In genomic region chr4:15349426-15349825, GRCh38 we compare ENCODE assay signal across 19 cellular contexts.
DNase-seq lines count a peak whose midpoint lies in the region; ATAC-seq and TF ChIP-seq lines count a peak whose summit lies in the region.
"Had no signal": no experiment of that assay in that cellular context is flagged by ENCODE, and none has a peak within 500 bp of the region (broad histone marks: within the 10 kb centered on the region; RNA-seq: fewer than 3 reads in every experiment).

No MANE protein-coding gene starts in this region.

- TF ChIP-seq CTCF in Loucy (conservative IDR thresholded peaks at IDR 0.05; ENCODE audit: low read length) (no peak), brain (conservative IDR thresholded peaks at IDR 0.05) (no peak), osteoblast (IDR thresholded peaks at IDR 0.05; ENCODE audit: extremely low read depth, low read depth, low read length) (no peak), HFFc6 (IDR thresholded peaks at IDR 0.05) (no peak)

- H3K4me1 ChIP-seq in Loucy (ENCODE audit: insufficient read depth, low read length, poor library complexity, severe bottlenecking) (peaks cover 20% of the 10 kb centered on the region), osteoblast (ENCODE audit: insufficient read depth, low read length) (no peaks in the 10 kb centered on the region)
- H3K4me1 ChIP-seq: right atrium auricular region had no signal

- H3K36me3 Mint-ChIP-seq in brain (no peaks in the 10 kb centered on the region), HFFc6 (ENCODE audit: low read depth) (no peaks in the 10 kb centered on the region)
- H3K36me3 Mint-ChIP-seq: activated naive CD4-positive, alpha-beta T cell treated with anti-CD3 and anti-CD28 coated beads, Interleukin-2, amount 50 U/mL, for 72 hours; stimulated activated effector memory CD8-positive, alpha-beta T cell treated with anti-CD3 and anti-CD28 coated beads, Interleukin-12 subunit alpha, Interleukin-12 subunit beta, amount 100 ng/mL, for 72 hours had no signal

- H3K27me3 Mint-ChIP-seq in brain = peaks cover 2% of the 10 kb centered on the region
- H3K27me3 Mint-ChIP-seq in HFFc6 (ENCODE audit: insufficient read depth) = peaks cover 36% of the 10 kb centered on the region

- H3F3A ChIP-seq in Loucy (ENCODE audit: low read depth) = no peaks in the 10 kb centered on the region; the same call in 1 of the 2 replicates

- no peaks in the 10 kb centered on the region for H3K79me2 ChIP-seq in Loucy (ENCODE audit: insufficient read depth, low read length)
- no peaks in the 10 kb centered on the region for H3K79me2 ChIP-seq in osteoblast (ENCODE audit: insufficient read depth, low read length)

- H3K36me3 ChIP-seq in Loucy (ENCODE audit: insufficient read depth, low read length) = no peaks in the 10 kb centered on the region
- H3K36me3 ChIP-seq in osteoblast (ENCODE audit: insufficient read depth, low read length) = no peaks in the 10 kb centered on the region
- H3K36me3 ChIP-seq: right atrium auricular region had no signal

- H3K4me2 ChIP-seq in Loucy (ENCODE audit: low read depth, low read length, poor library complexity, severe bottlenecking) = peak overlapping the region; percentile 42
- H3K4me2 ChIP-seq in osteoblast (ENCODE audit: insufficient read depth, low read length) = no peak overlapping the region
- H3K4me2 ChIP-seq: KMS-11 had no signal

- peak overlapping the region; percentile 39 for H2AFZ ChIP-seq in Loucy (ENCODE audit: low read length)
- H2AFZ ChIP-seq in osteoblast (ENCODE audit: low read length) = no peak overlapping the region

- H3K9me3 ChIP-seq in Loucy (ENCODE audit: insufficient read depth, low read depth, low read length) (no peaks in the 10 kb centered on the region), osteoblast (ENCODE audit: low read depth, low read length) (no peaks in the 10 kb centered on the region)
- H3K9me3 ChIP-seq: right atrium auricular region had no signal

- no peak overlapping the region for H3K9ac ChIP-seq in Loucy (ENCODE audit: low read depth, low read length, poor library complexity, severe bottlenecking)
- H3K9ac ChIP-seq: KMS-11 had no signal

- DNase-seq in AG08395 (ENCODE audit: low spot score) (peak; percentile 33), osteoblast (ENCODE audit: insufficient read length, low spot score, missing footprints) (peak; percentile 52), HFFc6 (no peak), NCI-H524 treated with DMSO at 0.1 percent for 48 hours (lab: John Stamatoyannopoulos, UW) (no peak), NK-92 (lab: John Stamatoyannopoulos, UW; ENCODE audit: unreplicated experiment) (no peak)
- DNase-seq: activated CD4-positive, CD25-positive, alpha-beta regulatory T cell; Calu3; cerebellar nuclear complex; H7; head of caudate nucleus; NCI-H1694 treated with DMSO at 0.1 percent for 48 hours; stimulated activated CD4-positive, alpha-beta T cell treated with anti-CD3 and anti-CD28 coated beads, Interleukin-4, amount 100 ng/mL, for 1 hour had no signal

- H3K27ac Mint-ChIP-seq in brain = peak overlapping the region; percentile 23 to 93 (median 52)
- no peak overlapping the region for H3K27ac Mint-ChIP-seq in HFFc6
- H3K27ac Mint-ChIP-seq: activated naive CD4-positive, alpha-beta T cell treated with anti-CD3 and anti-CD28 coated beads, Interleukin-2, amount 50 U/mL, for 72 hours; stimulated activated effector memory CD8-positive, alpha-beta T cell treated with anti-CD3 and anti-CD28 coated beads, Interleukin-12 subunit alpha, Interleukin-12 subunit beta, amount 100 ng/mL, for 72 hours had no signal

- H3K4me3 ChIP-seq in Loucy (ENCODE audit: low read length, poor library complexity, severe bottlenecking) (no peak overlapping the region), osteoblast (ENCODE audit: insufficient read depth, low read length) (no peak overlapping the region)
- H3K4me3 ChIP-seq: right atrium auricular region had no signal

- peaks cover 0 to 1% (median 0%) of the 10 kb centered on the region in 5 experiments for H3K9me3 Mint-ChIP-seq in brain
- H3K9me3 Mint-ChIP-seq in HFFc6 = no peaks in the 10 kb centered on the region
- H3K9me3 Mint-ChIP-seq: stimulated activated effector memory CD8-positive, alpha-beta T cell treated with anti-CD3 and anti-CD28 coated beads, Interleukin-12 subunit alpha, Interleukin-12 subunit beta, amount 100 ng/mL, for 72 hours had no signal

- H3K4me1 Mint-ChIP-seq in brain (peaks cover 66% of the 10 kb centered on the region), HFFc6 (ENCODE audit: low read depth) (peaks cover 9% of the 10 kb centered on the region)

- no peaks in the 10 kb centered on the region for H4K20me1 ChIP-seq in Loucy (ENCODE audit: insufficient read depth, low read length, poor library complexity, severe bottlenecking)
- no peaks in the 10 kb centered on the region for H4K20me1 ChIP-seq in osteoblast (ENCODE audit: insufficient read depth, low read length)

- no peaks in the 10 kb centered on the region for H3K9me2 ChIP-seq in Loucy (replicated peaks; ENCODE audit: low read depth, low read length)

- H3K27ac ChIP-seq in osteoblast (ENCODE audit: low read depth, low read length) = no peak overlapping the region
- H3K27ac ChIP-seq: KMS-11, right atrium auricular region had no signal

- ATAC-seq in HG02588 (IDR thresholded peaks at IDR 0.05; ENCODE audit: unreplicated experiment) = no peak
- ATAC-seq: stimulated activated effector memory CD8-positive, alpha-beta T cell treated with anti-CD3 and anti-CD28 coated beads, Interleukin-12 subunit alpha, Interleukin-12 subunit beta, amount 100 ng/mL, for 72 hours had no signal

- H3K4me3 Mint-ChIP-seq in brain (peak overlapping the region in 4 of 5 experiments; percentile 9 to 61 (median 38)), HFFc6 (no peak overlapping the region)
- H3K4me3 Mint-ChIP-seq: stimulated activated effector memory CD8-positive, alpha-beta T cell treated with anti-CD3 and anti-CD28 coated beads, Interleukin-12 subunit alpha, Interleukin-12 subunit beta, amount 100 ng/mL, for 72 hours had no signal

- no peaks in the 10 kb centered on the region for H3K27me3 ChIP-seq in Loucy (ENCODE audit: insufficient read depth, low read length, poor library complexity, severe bottlenecking)
- H3K27me3 ChIP-seq in osteoblast (ENCODE audit: insufficient read depth, low read length) = peaks cover 20% of the 10 kb centered on the region
- H3K27me3 ChIP-seq: right atrium auricular region had no signal

Comparison
In these comparisons a context has a peak if more than half of its experiments do, and no peak if none do; other contexts are left out.
1. DNase-seq: peak in AG08395 (single experiment) and osteoblast (single experiment); none in HFFc6 (single experiment), NCI-H524 treated with DMSO at 0.1 percent for 48 hours (single experiment) and NK-92 (single experiment).